In genomic region chr5:132825165-132825823, GRCh38 we compare ENCODE assay signal across 15 cellular contexts. TPM values are rescaled to one million over a fixed set of nuclear protein-coding genes. Genes with fewer than 3 reads are reported as not detected.
DNase-seq lines count a peak whose midpoint lies in the region; ATAC-seq, FAIRE-seq and TF ChIP-seq lines count a peak whose summit lies in the region.
"Had no signal": no experiment of that assay in that cellular context is flagged by ENCODE, and none has a peak within 500 bp of the region (broad histone marks: within the 10 kb centered on the region; RNA-seq: fewer than 3 reads in every experiment).

No MANE protein-coding gene starts in this region.

- H3K36me3 ChIP-seq in heart right ventricle = peaks cover 0 to 21% (median 0%) of the 10 kb centered on the region in 9 donors
- H3K36me3 ChIP-seq in left lung = peaks cover 0 to 24% of the 10 kb centered on the region in 2 donors
- H3K36me3 ChIP-seq: uterus had no signal

- H3K4me1 ChIP-seq in heart right ventricle (peaks cover 1 to 34% (median 25%) of the 10 kb centered on the region in 9 donors), left lung (peaks cover 4 to 35% of the 10 kb centered on the region in 2 donors)

- TF ChIP-seq CTCF in heart right ventricle (IDR thresholded peaks at IDR 0.05) = no peak
- no peak for TF ChIP-seq CTCF in left lung (IDR thresholded peaks at IDR 0.05)

- peak overlapping the region in 8 of 10 donors; percentile 21 to 37 (median 32) for H3K4me3 ChIP-seq in heart right ventricle
- no peak overlapping the region for H3K4me3 ChIP-seq in left lung
- H3K4me3 ChIP-seq: uterus had no signal

- peaks cover 73% of the 10 kb centered on the region for H3K27me3 Mint-ChIP-seq in activated naive CD8-positive, alpha-beta T cell treated with anti-CD3 and anti-CD28 coated beads for 36 hours

- no peaks in the 10 kb centered on the region for H3K9me3 Mint-ChIP-seq in activated naive CD8-positive, alpha-beta T cell treated with anti-CD3 and anti-CD28 coated beads for 36 hours
- H3K9me3 Mint-ChIP-seq: HFFc6 had no signal

- WGBS in heart right ventricle, 2 donors = 66 to 68% methylated on average over 69 of the region's 69 CpGs

- H3K9me3 ChIP-seq in heart right ventricle (no peaks in the 10 kb centered on the region), left lung (no peaks in the 10 kb centered on the region)
- H3K9me3 ChIP-seq: uterus had no signal

- intact Hi-C loops in heart right ventricle (cut with DNase I) (loop anchor here in 5 of 10 donors (5.0 to 10.0 kb wide), 4 partner anchors 57 to 450 kb away; no protein-coding TSS in a partner anchor), cardiac septum (cut with DNase I) (loop anchor here (5.0 kb wide), 1 partner anchor 137 kb away; the partner anchor contains the start of gene AFF4), left lung (cut with DNase I) (no loop called here)

- ATAC-seq in heart right ventricle (no peak), HG02870 (IDR thresholded peaks at IDR 0.05; ENCODE audit: unreplicated experiment) (no peak), left lung (no peak)
- ATAC-seq: SK-N-SH treated with all-trans-retinoic acid at 6 μM for 48 hours had no signal

- H3K36me3 Mint-ChIP-seq in activated naive CD8-positive, alpha-beta T cell treated with anti-CD3 and anti-CD28 coated beads for 36 hours = no peaks in the 10 kb centered on the region

- FAIRE-seq in RCC 7860 (lab: Jason Lieb, UNC) = no peak

- no peak for DNase-seq in heart right ventricle
- DNase-seq in cardiac septum (ENCODE audit: low spot score) = no peak
- DNase-seq in activated naive CD8-positive, alpha-beta T cell treated with anti-CD3 and anti-CD28 coated beads for 36 hours = peak; percentile 38
- DNase-seq in iPS-NIHi11 (ENCODE audit: low spot score) = peak; percentile 65
- no peak for DNase-seq in RCC 7860 (ENCODE audit: low spot score)
- DNase-seq in left lung = no peak
- DNase-seq: AML-193, HFFc6, NCI-H1092, NCI-H69, uterus had no signal

- H3K27me3 ChIP-seq in heart right ventricle (peaks cover 0 to 74% (median 0%) of the 10 kb centered on the region in 7 donors), left lung (peaks cover 0 to 86% of the 10 kb centered on the region in 2 donors)
- H3K27me3 ChIP-seq: uterus had no signal

- H3K4me3 Mint-ChIP-seq in activated naive CD8-positive, alpha-beta T cell treated with anti-CD3 and anti-CD28 coated beads for 36 hours = no peak overlapping the region
- H3K4me3 Mint-ChIP-seq: HFFc6 had no signal

- peaks cover 9% of the 10 kb centered on the region for H3K4me1 Mint-ChIP-seq in activated naive CD8-positive, alpha-beta T cell treated with anti-CD3 and anti-CD28 coated beads for 36 hours

- H3K27ac Mint-ChIP-seq in activated naive CD8-positive, alpha-beta T cell treated with anti-CD3 and anti-CD28 coated beads for 36 hours = no peak overlapping the region
- H3K27ac Mint-ChIP-seq: HFFc6 had no signal

- H3K27ac ChIP-seq in heart right ventricle = no peak overlapping the region
- peak overlapping the region; percentile 100 for H3K27ac ChIP-seq in temporal lobe (ENCODE audit: low read depth, low read length)
- no peak overlapping the region for H3K27ac ChIP-seq in left lung

RNA-seq across cellular contexts. Expression of gene SHROOM1, which starts 5.2 kb away (rescaled TPM):
- total RNA-seq in heart right ventricle = 1 to 10 TPM; 3.2 to 6.4 (median 4.1) TPM
- polyA plus RNA-seq in heart right ventricle = 10 to 100 TPM in 1 of 2 donors, 1 to 10 TPM in 1; 3.5 to 10.8 TPM
- total RNA-seq in cardiac septum = 4.7 TPM
- 1 to 10 TPM; 1.8 to 2.3 TPM for total RNA-seq in activated naive CD8-positive, alpha-beta T cell treated with anti-CD3 and anti-CD28 coated beads for 36 hours
- total RNA-seq in temporal lobe = 2.2 TPM
- total RNA-seq in left lung = 10 to 100 TPM; 15.8 to 20.6 TPM

RNA-seq across cellular contexts. Expression of gene SOWAHA, which starts 12.2 kb away (rescaled TPM):
- under 1 TPM in 4 of 10 donors, not detected in 6; 0.08 to 0.19 (median 0.13) TPM for total RNA-seq in heart right ventricle
- polyA plus RNA-seq in heart right ventricle = under 1 TPM in 1 of 2 donors, not detected in 1; 0.07 TPM
- 0.08 TPM for total RNA-seq in cardiac septum
- under 1 TPM in 1 of 2 experiments, not detected in 1; 0.06 TPM for total RNA-seq in activated naive CD8-positive, alpha-beta T cell treated with anti-CD3 and anti-CD28 coated beads for 36 hours
- total RNA-seq in temporal lobe = 4.7 TPM
- under 1 TPM in 1 of 2 donors, not detected in 1; 0.16 TPM for total RNA-seq in left lung
- total RNA-seq: glomerular endothelial cell, HFFc6 had no signal

RNA-seq across cellular contexts. Expression of gene GDF9, which starts 41.0 kb away (rescaled TPM):
- total RNA-seq in heart right ventricle (under 1 TPM; 0.18 to 0.82 (median 0.43) TPM), cardiac septum (0.43 TPM), temporal lobe (0.98 TPM), left lung (under 1 TPM; 0.26 to 0.39 TPM)
- under 1 TPM in 1 of 2 donors, not detected in 1; 0.10 TPM for polyA plus RNA-seq in heart right ventricle
- under 1 TPM; 0.26 to 0.29 TPM for total RNA-seq in activated naive CD8-positive, alpha-beta T cell treated with anti-CD3 and anti-CD28 coated beads for 36 hours

RNA-seq across cellular contexts. Expression of gene UQCRQ, which starts 41.1 kb away (rescaled TPM):
- total RNA-seq in heart right ventricle (1,000 to 10,000 TPM; 1,190 to 1,962 (median 1,754) TPM), cardiac septum (1,426 TPM), temporal lobe (76.2 TPM), left lung (100 to 1,000 TPM; 386 to 507 TPM)
- polyA plus RNA-seq in heart right ventricle = 1,000 to 10,000 TPM in 1 of 2 donors, 100 to 1,000 TPM in 1; 824 to 1,591 TPM
- total RNA-seq in activated naive CD8-positive, alpha-beta T cell treated with anti-CD3 and anti-CD28 coated beads for 36 hours = 100 to 1,000 TPM; 652 to 654 TPM

RNA-seq across cellular contexts. Expression of gene LEAP2, which starts 48.2 kb away (rescaled TPM):
- total RNA-seq in heart right ventricle (1 to 10 TPM in 5 of 10 donors, under 1 TPM in 5; 0.49 to 1.6 (median 0.92) TPM), cardiac septum (2.2 TPM), temporal lobe (0.74 TPM), left lung (1 to 10 TPM; 1.2 to 1.9 TPM)
- polyA plus RNA-seq in heart right ventricle = 1 to 10 TPM in 1 of 2 donors, under 1 TPM in 1; 0.62 to 3.9 TPM
- 1 to 10 TPM; 1.8 TPM for total RNA-seq in activated naive CD8-positive, alpha-beta T cell treated with anti-CD3 and anti-CD28 coated beads for 36 hours

Comparison
In these comparisons a context has a peak if more than half of its experiments do, and no peak if none do; other contexts are left out.
1. DNase-seq: peak in activated naive CD8-positive, alpha-beta T cell treated with anti-CD3 and anti-CD28 coated beads for 36 hours (single experiment) and iPS-NIHi11 (single experiment); none in heart right ventricle (0 of 2), cardiac septum (single experiment), RCC 7860 (single experiment) and left lung (0 of 2).
2. H3K4me3 ChIP-seq: peak in heart right ventricle (8 of 10); none in left lung (0 of 2).